In genomic region chr17:35651467-35651866, GRCh38 we compare ENCODE assay signal across 34 cellular contexts.
"Had no signal": no experiment of that assay in that cellular context is flagged by ENCODE, and none has a peak within 500 bp of the region (broad histone marks: within the 10 kb centered on the region; RNA-seq: fewer than 3 reads in every experiment).

No MANE protein-coding gene starts in this region.

- H3K9me3 ChIP-seq: MG63 had no signal

- H3K4me3 ChIP-seq: MG63 had no signal

- H3K27me3 ChIP-seq: MG63 had no signal

- DNase-seq: MG63, MM.1S, MV-4-11, NCI-H1048, NCI-H1092, NCI-H1092 treated with DMSO at 0.1 percent for 48 hours, NCI-H1105, NCI-H1105 treated with DMSO at 0.1 percent for 48 hours, NCI-H1417 treated with DMSO at 0.1 percent for 48 hours, NCI-H1436, NCI-H1436 treated with DMSO at 0.1 percent for 48 hours, NCI-H146, NCI-H1694, NCI-H1694 treated with DMSO at 0.1 percent for 48 hours, NCI-H187, NCI-H187 treated with DMSO at 0.1 percent for 48 hours, NCI-H1930, NCI-H2029, NCI-H2029 treated with DMSO at 0.1 percent for 48 hours, NCI-H2081, NCI-H2081 treated with DMSO at 0.1 percent for 48 hours, NCI-H2107, NCI-H2171, NCI-H2171 treated with DMSO at 0.1 percent for 48 hours, NCI-H2227 treated with DMSO at 0.1 percent for 48 hours, NCI-H226, NCI-H345, NCI-H446, NCI-H446 treated with DMSO at 0.1 percent for 48 hours, NCI-H510A, NCI-H510A treated with DMSO at 0.1 percent for 48 hours, NCI-H524, NCI-H524 treated with DMSO at 0.1 percent for 48 hours, NCI-H526 had no signal
